Comparison of ENCODE assay signal across 8 cellular contexts in the genomic region with DNA sequence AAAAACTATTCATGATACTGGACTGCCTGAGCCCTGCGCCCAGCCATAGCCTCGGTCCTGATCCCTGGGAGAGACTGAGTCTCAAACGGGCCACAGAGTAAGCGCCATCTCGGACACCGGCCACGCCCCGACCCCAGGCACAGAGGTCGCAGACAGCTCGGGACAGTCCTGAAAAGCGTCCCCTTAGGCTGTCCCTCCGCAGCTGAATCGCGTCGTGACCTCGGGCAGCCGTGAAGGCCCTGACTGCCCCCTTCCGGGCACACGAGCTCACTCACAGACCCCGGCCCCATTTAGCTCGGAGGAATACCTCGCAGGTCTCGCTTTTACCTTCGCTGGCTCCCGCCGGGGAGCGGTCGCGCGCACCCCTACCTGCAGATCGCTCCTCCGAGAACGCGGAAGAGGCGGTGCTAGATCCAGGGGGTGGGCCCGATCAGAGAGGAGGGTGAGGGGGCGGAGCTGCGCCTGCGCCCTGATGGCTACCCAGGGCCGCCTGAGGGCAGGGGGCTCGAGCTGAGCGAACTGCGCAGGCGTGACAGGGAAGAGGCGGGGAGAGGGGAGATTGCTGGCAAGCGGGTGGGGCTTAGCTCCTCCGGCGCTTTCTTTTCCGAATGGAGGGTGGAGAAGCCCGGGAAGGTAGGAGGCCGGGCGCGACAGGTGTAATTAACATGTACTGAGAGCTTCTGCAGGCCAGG.
A peak's percentile ranks its signal among the peaks of the same experiment; 100 is the strongest.
DNase-seq lines count a peak whose midpoint lies in the region; ATAC-seq and FAIRE-seq lines count a peak whose summit lies in the region.

Gene MKNK1 (minus strand): TSS at position 411 of the 692 bp plus-strand sequence. CDS start 20,941 bp downstream, outside the sequence.

- peak; percentile 92 for FAIRE-seq in GM19239 (lab: Jason Lieb, UNC)

- no peaks in the 10 kb centered on the region for H3K27me3 ChIP-seq in BLaER1

- H3K4me1 ChIP-seq in BLaER1: peaks cover 55% of the 10 kb centered on the region

- H3K9me3 ChIP-seq in BLaER1: no peaks in the 10 kb centered on the region

- H3K4me3 ChIP-seq in BLaER1: peak within 1 kb of the TSS; percentile 91

- peak within 1 kb of the TSS; percentile 92 for H3K4me2 ChIP-seq in BLaER1

- peaks cover 18% of the 10 kb centered on the region for H3K36me3 ChIP-seq in BLaER1

- peak; percentile 84 for ATAC-seq in HG03457 (IDR thresholded peaks at IDR 0.05; ENCODE audit: unreplicated experiment)

- H3K27ac ChIP-seq in BLaER1: peak within 1 kb of the TSS; percentile 74

- H4K20me1 ChIP-seq in BLaER1: no peaks in the 10 kb centered on the region; the same call in 1 of the 2 replicates

- DNase-seq in GM19239 (ENCODE audit: insufficient read length, low spot score) (peak; percentile 92), NCI-H748 (lab: John Stamatoyannopoulos, UW; ENCODE audit: unreplicated experiment) (peak; percentile 98), cortex of kidney (lab: John Stamatoyannopoulos, UW) (peak; percentile 55), left kidney (ENCODE audit: low read depth, low spot score) (peak; percentile 98)
- DNase-seq in activated CD4-positive, alpha-beta T cell treated with anti-CD3 and anti-CD28 coated beads, Interleukin-2, amount 50 U/mL, for 1 hour: peak; percentile 99
- DNase-seq in stimulated activated CD4-positive, alpha-beta T cell treated with anti-CD3 and anti-CD28 coated beads, Interleukin-2, amount 100 ng/mL, for 24 hours: peak; percentile 99

- peak within 1 kb of the TSS; percentile 88 for H3K9ac ChIP-seq in BLaER1

Comparison
In these comparisons a context has a peak if more than half of its experiments do, and no peak if none do; other contexts are left out.
1. Peak in every context shown above with its lines: DNase-seq, ATAC-seq, H3K4me3 ChIP-seq and H3K27ac ChIP-seq.